Comparison of ENCODE assay signal across 10 cellular contexts in the genomic region with DNA sequence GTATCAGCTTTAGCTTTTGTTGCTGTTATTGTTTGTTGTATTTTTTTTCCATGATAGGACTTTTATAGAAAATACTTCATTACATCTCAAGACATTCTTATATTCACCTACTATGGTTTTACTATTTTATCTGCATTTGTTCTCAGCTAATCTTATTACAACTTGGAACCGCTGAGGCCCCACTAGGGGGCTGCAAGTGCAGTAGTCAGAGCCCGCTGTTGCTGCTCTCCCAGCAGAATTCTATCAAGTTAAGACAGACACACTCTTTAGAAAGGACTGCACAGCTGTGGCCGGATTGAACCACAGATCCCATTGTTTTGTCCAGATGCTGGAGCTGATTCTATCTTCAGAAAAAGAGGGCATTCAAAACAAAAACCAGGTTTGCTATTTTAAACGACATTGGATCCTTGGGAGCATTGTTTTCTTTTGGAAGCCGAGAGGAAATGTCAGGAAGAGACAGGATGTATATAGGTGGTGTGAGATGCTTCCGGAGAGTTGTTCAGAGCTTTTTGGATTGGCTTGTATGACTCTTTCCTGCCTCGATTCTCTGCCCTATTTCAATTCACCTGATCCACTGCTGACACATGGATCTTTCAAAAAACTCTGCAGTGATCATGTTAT.
DNase-seq lines count a peak whose midpoint lies in the region; ATAC-seq and TF ChIP-seq lines count a peak whose summit lies in the region.
"Had no signal": no experiment of that assay in that cellular context is flagged by ENCODE, and none has a peak within 500 bp of the region (broad histone marks: within the 10 kb centered on the region; RNA-seq: fewer than 3 reads in every experiment).

No MANE protein-coding gene starts in this region.

- H3K9me3 Mint-ChIP-seq in activated B cell treated with CpG ODN at 0.5 μM for 24 hours, result no peaks in the 10 kb centered on the region

- TF ChIP-seq CTCF in A673 (conservative IDR thresholded peaks at IDR 0.05; ENCODE audit: low read depth, low read length) (peak; percentile 68), activated B cell treated with CpG ODN at 0.5 μM for 24 hours (IDR thresholded peaks at IDR 0.05) (no peak)

- H3K4me3 ChIP-seq in A673 (ENCODE audit: low read depth, low read length, poor library complexity, severe bottlenecking), result no peak overlapping the region

- peaks cover 9% of the 10 kb centered on the region for H3K27me3 ChIP-seq in A673 (replicated peaks; ENCODE audit: insufficient read depth, low read depth, low read length, poor library complexity)

- H3K9me3 ChIP-seq in A673 (ENCODE audit: low read depth, low read length, poor library complexity, severe bottlenecking), result no peaks in the 10 kb centered on the region

- peaks cover 15% of the 10 kb centered on the region for H3K27me3 Mint-ChIP-seq in activated B cell treated with CpG ODN at 0.5 μM for 24 hours

- intact Hi-C loops in A673 (cut with micrococcal nuclease; ENCODE audit: unreplicated experiment) (loop anchor here (10.0 kb wide), 1 partner anchor 338 kb away; no protein-coding TSS in a partner anchor), activated B cell treated with CpG ODN at 0.5 μM for 24 hours (cut with micrococcal nuclease) (loop anchor here (1.0 kb wide), 1 partner anchor 354 kb away; no protein-coding TSS in a partner anchor)

- H3K4me3 Mint-ChIP-seq in activated B cell treated with CpG ODN at 0.5 μM for 24 hours, result no peak overlapping the region

- H3K27ac Mint-ChIP-seq in activated B cell treated with CpG ODN at 0.5 μM for 24 hours, result no peak overlapping the region

- H3K27ac ChIP-seq in A673 (ENCODE audit: low read depth, low read length, poor library complexity, severe bottlenecking), result no peak overlapping the region

- POLR2A ChIA-PET in A673 (lab: Charles Lee; ENCODE audit: low non-redundant PET), result no interaction called here
- POLR2A ChIA-PET in activated B cell treated with CpG ODN at 0.5 μM for 24 hours (lab: Charles Lee), result no interaction called here

- peak; percentile 53 for DNase-seq in A673 (ENCODE audit: low spot score)
- DNase-seq in activated B cell treated with CpG ODN at 0.5 μM for 24 hours, result no peak
- peak; percentile 23 for DNase-seq in kidney glomerular epithelial cell (lab: John Stamatoyannopoulos, UW)
- DNase-seq in NCI-H1417 treated with DMSO at 0.1 percent for 48 hours (lab: John Stamatoyannopoulos, UW), result no peak
- no peak for DNase-seq in activated naive CD4-positive, alpha-beta T cell treated with anti-CD3 and anti-CD28 coated beads, Interleukin-2, amount 50 U/mL, for 16 hours
- DNase-seq in stimulated activated naive CD8-positive, alpha-beta T cell treated with anti-CD3 and anti-CD28 coated beads, Interleukin-15, Interleukin-2, amounts not matched to agents 100 U/mL and 50 U/mL, for 24 hours, result no peak
- DNase-seq: DMS79 had no signal

- no peaks in the 10 kb centered on the region for H3K4me1 ChIP-seq in A673 (ENCODE audit: insufficient read depth, low read length, poor library complexity, severe bottlenecking)

- H3K36me3 Mint-ChIP-seq in activated B cell treated with CpG ODN at 0.5 μM for 24 hours (ENCODE audit: low read depth), result no peaks in the 10 kb centered on the region

- BruUV-seq in A673 (replicated peaks; lab: Mats Ljungman, UMichigan), result no TSS peak

- CTCF ChIA-PET in A673 (lab: Charles Lee) (interaction anchor here (1.0 kb wide), 1 partner anchor 418 kb away, joined by 3 read pairs; no protein-coding TSS in a partner anchor), activated B cell treated with CpG ODN at 0.5 μM for 24 hours (lab: Charles Lee) (interaction anchor here (1.1 kb wide), 1 partner anchor 116 kb away, joined by 3 read pairs; no protein-coding TSS in a partner anchor)

- H3K36me3 ChIP-seq in A673 (ENCODE audit: insufficient read depth, low read length, poor library complexity, severe bottlenecking), result no peaks in the 10 kb centered on the region

- ATAC-seq in HG02884 (IDR thresholded peaks at IDR 0.05; ENCODE audit: unreplicated experiment) (peak; percentile 50), activated B cell treated with CpG ODN at 0.5 μM for 24 hours (ENCODE audit: low read depth) (peak; percentile 34), HG02759 (IDR thresholded peaks at IDR 0.05; ENCODE audit: unreplicated experiment) (no peak)
- ATAC-seq in stimulated activated naive CD8-positive, alpha-beta T cell treated with anti-CD3 and anti-CD28 coated beads, Interleukin-15, Interleukin-2, amounts not matched to agents 100 U/mL and 50 U/mL, for 24 hours, result no peak
- ATAC-seq: activated CD4-positive, CD25-positive, alpha-beta regulatory T cell treated with anti-CD3 and anti-CD28 coated beads, Interleukin-2, amount 50 U/mL, for 24 hours had no signal

- no peaks in the 10 kb centered on the region for H3K4me1 Mint-ChIP-seq in activated B cell treated with CpG ODN at 0.5 μM for 24 hours

Comparison
In these comparisons a context has a peak if more than half of its experiments do, and no peak if none do; other contexts are left out.
1. DNase-seq: peak in A673 (single experiment) and kidney glomerular epithelial cell (single experiment); none in activated B cell treated with CpG ODN at 0.5 μM for 24 hours (single experiment), NCI-H1417 treated with DMSO at 0.1 percent for 48 hours (single experiment), activated naive CD4-positive, alpha-beta T cell treated with anti-CD3 and anti-CD28 coated beads, Interleukin-2, amount 50 U/mL, for 16 hours (single experiment) and stimulated activated naive CD8-positive, alpha-beta T cell treated with anti-CD3 and anti-CD28 coated beads, Interleukin-15, Interleukin-2, amounts not matched to agents 100 U/mL and 50 U/mL, for 24 hours (single experiment).
2. ATAC-seq: peak in HG02884 (single experiment) and activated B cell treated with CpG ODN at 0.5 μM for 24 hours (single experiment); none in HG02759 (single experiment) and stimulated activated naive CD8-positive, alpha-beta T cell treated with anti-CD3 and anti-CD28 coated beads, Interleukin-15, Interleukin-2, amounts not matched to agents 100 U/mL and 50 U/mL, for 24 hours (single experiment).